ENCODE assay signal across 10 cellular contexts in genomic region chr3:42092006-42092405, GRCh38. TPM values are rescaled to one million over a fixed set of nuclear protein-coding genes. Genes with fewer than 3 reads are reported as not detected.
DNase-seq lines count a peak whose midpoint lies in the region; ATAC-seq, FAIRE-seq and TF ChIP-seq lines count a peak whose summit lies in the region.
"Had no signal": no experiment of that assay in that cellular context is flagged by ENCODE, and none has a peak within 500 bp of the region (broad histone marks: within the 10 kb centered on the region; RNA-seq: fewer than 3 reads in every experiment).

No MANE protein-coding gene starts in this region.

- TF ChIP-seq CTCF in GM12878 (IDR thresholded peaks at IDR 0.05 in 2 of 3, conservative IDR thresholded peaks at IDR 0.05 in 1 of 3; ENCODE audit: control insufficient read depth in 2 of 3, extremely low read depth in 1 of 3, insufficient read depth in 1 of 3, low read depth in 3 of 3, low read length in 3 of 3) (no peak), tibial nerve (IDR thresholded peaks at IDR 0.05) (no peak)

- SMC1A ChIA-PET in GM12878 (lab: Charles Lee; ENCODE audit: uncharacterized antibody, unreplicated experiment), result interaction anchor here (0.9 to 2.0 kb wide), 5 partner anchors 9 to 69 kb away, joined by 3 to 14 read pairs (median 4); no protein-coding TSS in a partner anchor

- peak in 1 of 2 donors; percentile 84 for ATAC-seq in activated naive CD4-positive, alpha-beta T cell treated with anti-CD3 and anti-CD28 coated beads, Interleukin-2, amount 50 U/mL, for 72 hours
- ATAC-seq in GM12878, result peak; percentile 75
- ATAC-seq in HG03378 (IDR thresholded peaks at IDR 0.05; ENCODE audit: unreplicated experiment), result no peak

- in situ Hi-C loops in GM12878 (cut with MboI), result no loop called here

- H3K4me3 ChIP-seq in GM12878 (peak overlapping the region; percentile 23; the same call in 1 of the 2 replicates), muscle layer of duodenum (ENCODE audit: low read depth in 1 of 2, low read length in 2 of 2) (peak overlapping the region; percentile 35 to 48), tibial nerve (peak overlapping the region; percentile 24 to 46 (median 32))

- DNase-seq in activated naive CD4-positive, alpha-beta T cell treated with anti-CD3 and anti-CD28 coated beads, Interleukin-2, amount 50 U/mL, for 72 hours (ENCODE audit: low spot score in 2 of 2), result no peak
- DNase-seq in activated naive CD4-positive, alpha-beta T cell treated with anti-CD3 and anti-CD28 coated beads, Interleukin-2, amount 10 ng/mL, durations not matched to agents 7 days and 5 days, result no peak
- DNase-seq in GM12878 (ENCODE audit: low read depth, low spot score) (no peak), tibial nerve (ENCODE audit: low spot score in 2 of 2) (no peak), frontal cortex (ENCODE audit: low spot score in 2 of 2) (no peak), cerebellar cortex (ENCODE audit: low spot score) (no peak)
- DNase-seq: Peyer's patch had no signal

- POLR2A ChIA-PET in GM12878 (lab: Charles Lee), result no interaction called here

- H3K27ac ChIP-seq in GM12878 (ENCODE audit: control insufficient read depth, insufficient read depth) (peak overlapping the region; percentile 63), muscle layer of duodenum (ENCODE audit: low read length) (peak overlapping the region; percentile 60), tibial nerve (peak overlapping the region in 3 of 4 donors; percentile 22 to 88 (median 87))

- H3K27me3 Mint-ChIP-seq in activated naive CD4-positive, alpha-beta T cell treated with anti-CD3 and anti-CD28 coated beads, Interleukin-2, amount 10 ng/mL, durations not matched to agents 7 days and 5 days, result no peaks in the 10 kb centered on the region

- no peak for TF ChIP-seq POLR2A in GM12878 (IDR thresholded peaks at IDR 0.05; ENCODE audit: low read depth, low read length)
- TF ChIP-seq POLR2A in tibial nerve (IDR thresholded peaks at IDR 0.05), result no peak

- intact Hi-C loops in GM12878 (cut with micrococcal nuclease; ENCODE audit: unreplicated experiment), result loop anchor here (2.0 to 10.0 kb wide), 2 partner anchors 25 to 877 kb away; no protein-coding TSS in a partner anchor

- peak overlapping the region; percentile 74 to 88 for H3K27ac Mint-ChIP-seq in activated naive CD4-positive, alpha-beta T cell treated with anti-CD3 and anti-CD28 coated beads, Interleukin-2, amount 50 U/mL, for 72 hours
- no peak overlapping the region for H3K27ac Mint-ChIP-seq in activated naive CD4-positive, alpha-beta T cell treated with anti-CD3 and anti-CD28 coated beads, Interleukin-2, amount 10 ng/mL, durations not matched to agents 7 days and 5 days

- no TSS peak for BruUV-seq in GM12878 (replicated peaks; lab: Mats Ljungman, UMichigan)

- CTCF ChIA-PET in activated naive CD4-positive, alpha-beta T cell treated with anti-CD3 and anti-CD28 coated beads, Interleukin-2, amount 10 ng/mL, durations not matched to agents 7 days and 5 days (lab: Charles Lee), result interaction anchor here (1.2 kb wide), 1 partner anchor 78 kb away, joined by 3 read pairs; no protein-coding TSS in a partner anchor
- CTCF ChIA-PET in GM12878 (lab: Yijun Ruan, JAX), result interaction anchor here (0.8 to 1.2 kb wide), 4 partner anchors 9 to 100 kb away, joined by 3 read pairs; no protein-coding TSS in a partner anchor

- peaks cover 16 to 38% of the 10 kb centered on the region in 2 experiments for H3K36me3 ChIP-seq in GM12878 (ENCODE audit: control insufficient read depth in 2 of 2, insufficient read depth in 2 of 2, low read length in 1 of 2)
- peaks cover 13 to 22% of the 10 kb centered on the region in 2 donors for H3K36me3 ChIP-seq in muscle layer of duodenum (ENCODE audit: control insufficient read depth in 1 of 2, insufficient read depth in 2 of 2, low read length in 2 of 2)
- peaks cover 0 to 17% (median 0%) of the 10 kb centered on the region in 3 donors for H3K36me3 ChIP-seq in tibial nerve

- FAIRE-seq in GM12878 (lab: Jason Lieb, UNC) (peak; percentile 74), frontal cortex (lab: Jason Lieb, UNC) (no peak)
- FAIRE-seq: endometrium had no signal

- peak overlapping the region; percentile 21 for H3K4me2 ChIP-seq in GM12878 (ENCODE audit: control insufficient read depth, insufficient read depth)

- H3K27me3 ChIP-seq in GM12878 (replicated peaks in 1 of 2; ENCODE audit: control insufficient read depth in 2 of 2, insufficient read depth in 2 of 2, low read length in 1 of 2), result no peaks in the 10 kb centered on the region
- no peaks in the 10 kb centered on the region for H3K27me3 ChIP-seq in muscle layer of duodenum (ENCODE audit: low read depth, low read length)
- H3K27me3 ChIP-seq in tibial nerve, result no peaks in the 10 kb centered on the region
- H3K27me3 ChIP-seq: Peyer's patch had no signal

- H3K4me1 ChIP-seq in GM12878 (ENCODE audit: control insufficient read depth, insufficient read depth, low read length) (peaks cover 76% of the 10 kb centered on the region), muscle layer of duodenum (ENCODE audit: control insufficient read depth in 1 of 2, insufficient read depth in 2 of 2, low read length in 2 of 2) (peaks cover 0 to 25% of the 10 kb centered on the region in 2 donors), tibial nerve (peaks cover 0 to 48% (median 5%) of the 10 kb centered on the region in 4 donors)

- no peak for TF ChIP-seq RAD21 in GM12878 (IDR thresholded peaks at IDR 0.05; ENCODE audit: insufficient read depth, low read depth, low read length)

- H2AFZ ChIP-seq in GM12878 (ENCODE audit: control insufficient read depth, low read depth, low read length), result no peak overlapping the region

- H3K9me3 Mint-ChIP-seq in activated naive CD4-positive, alpha-beta T cell treated with anti-CD3 and anti-CD28 coated beads, Interleukin-2, amount 50 U/mL, for 72 hours, result peaks cover 0 to 8% of the 10 kb centered on the region in 2 donors
- no peaks in the 10 kb centered on the region for H3K9me3 Mint-ChIP-seq in activated naive CD4-positive, alpha-beta T cell treated with anti-CD3 and anti-CD28 coated beads, Interleukin-2, amount 10 ng/mL, durations not matched to agents 7 days and 5 days

- TF ChIP-seq EP300 in GM12878 (IDR thresholded peaks at IDR 0.05; ENCODE audit: borderline replicate concordance in 1 of 2, control insufficient read depth in 1 of 2, low read depth in 2 of 2, low read length in 2 of 2) (no peak), tibial nerve (IDR thresholded peaks at IDR 0.05) (no peak)

- H3K9me3 ChIP-seq in GM12878 (replicated peaks; ENCODE audit: control insufficient read depth, insufficient read depth, low read length) (peaks cover 18% of the 10 kb centered on the region), muscle layer of duodenum (ENCODE audit: control insufficient read depth in 1 of 2, low read length in 2 of 2) (no peaks in the 10 kb centered on the region), tibial nerve (no peaks in the 10 kb centered on the region)
- H3K9me3 ChIP-seq: Peyer's patch had no signal

- RAD21 ChIA-PET in GM12878 (lab: Charles Lee; ENCODE audit: unreplicated experiment), result interaction anchor here (0.9 to 1.3 kb wide), 2 partner anchors 47 to 77 kb away, joined by 3 to 4 read pairs; no protein-coding TSS in a partner anchor

- WGBS in GM12878 (ENCODE audit: insufficient coverage, insufficient replicate concordance, low lambda C conversion rate, missing lambda C conversion rate), result 34% methylated on average over 3 of the region's 3 CpGs
- 69 to 70% methylated on average over 3 of the region's 3 CpGs for WGBS in tibial nerve, 2 donors

- H4K20me1 ChIP-seq in GM12878 (ENCODE audit: control insufficient read depth, insufficient read depth), result no peaks in the 10 kb centered on the region

- H3K9ac ChIP-seq in GM12878 (ENCODE audit: control insufficient read depth, insufficient read depth, low read length), result peak overlapping the region; percentile 24; the same call in 1 of the 2 replicates

- no peak overlapping the region for H3K4me3 Mint-ChIP-seq in activated naive CD4-positive, alpha-beta T cell treated with anti-CD3 and anti-CD28 coated beads, Interleukin-2, amount 10 ng/mL, durations not matched to agents 7 days and 5 days

- peaks cover 32% of the 10 kb centered on the region for H3K4me1 Mint-ChIP-seq in activated naive CD4-positive, alpha-beta T cell treated with anti-CD3 and anti-CD28 coated beads, Interleukin-2, amount 10 ng/mL, durations not matched to agents 7 days and 5 days

- H3K36me3 Mint-ChIP-seq in activated naive CD4-positive, alpha-beta T cell treated with anti-CD3 and anti-CD28 coated beads, Interleukin-2, amount 50 U/mL, for 72 hours, result peaks cover 6 to 42% of the 10 kb centered on the region in 2 donors
- H3K36me3 Mint-ChIP-seq in activated naive CD4-positive, alpha-beta T cell treated with anti-CD3 and anti-CD28 coated beads, Interleukin-2, amount 10 ng/mL, durations not matched to agents 7 days and 5 days, result peaks cover 30% of the 10 kb centered on the region

- H3K79me2 ChIP-seq in GM12878 (ENCODE audit: control insufficient read depth, insufficient read depth, low read length), result peaks cover 26% of the 10 kb centered on the region

RNA-seq across cellular contexts. Expression of gene TRAK1, which starts 0.8 kb away (rescaled TPM):
- 10 to 100 TPM; 19.1 to 33.1 TPM for total RNA-seq in activated naive CD4-positive, alpha-beta T cell treated with anti-CD3 and anti-CD28 coated beads, Interleukin-2, amount 50 U/mL, for 72 hours
- total RNA-seq in GM12878 (2013; cell fraction: nucleolus; rRNA removed), result 76.4 and 80.8 TPM in 2 replicates
- total RNA-seq in GM12878 (2014; rRNA removed) (29.4 and 32.0 TPM in 2 replicates), GM12878 (2014; rRNA removed; fragmentation: Illumina TruSeq; extraction: Trizol) (20.6 and 22.2 TPM in 2 replicates), GM12878 (2021) (43.1 and 46.2 TPM in 2 replicates), tibial nerve (10 to 100 TPM; 28.6 to 68.1 (median 35.5) TPM), frontal cortex (28.1 TPM)
- polyA plus RNA-seq in GM12878 (2011; ENCODE audit: low read depth), result 15.1 TPM
- polyA plus RNA-seq in GM12878 (2011; rRNA removed) (18.7 and 25.2 TPM in 2 replicates), GM12878 (2014; fragmentation: Illumina TruSeq; extraction: Trizol) (23.9 and 28.3 TPM in 2 replicates), GM12878 (2014; fragmentation: Nextera tagmentation; extraction: Ambion mirVana) (1 to 10 TPM; 6.6 to 6.7 TPM), GM12878 (2014; rRNA removed) (32.1 and 32.3 TPM in 2 replicates), GM12878 (2016; fragmentation: Nextera tagmentation; extraction: Ambion mirVana) (1 to 10 TPM; 7.2 to 9.8 TPM)
- 22.7 and 26.2 TPM in 2 replicates for polyA plus RNA-seq in GM12878 (2011; cell fraction: cytosol; rRNA removed)
- polyA plus RNA-seq in GM12878 (2011; cell fraction: nucleus; rRNA removed), result 49.2 and 51.0 TPM in 2 replicates
- polyA plus RNA-seq in GM12878 (2012), result 23.0 and 27.8 TPM in 2 replicates
- polyA minus RNA-seq in GM12878 (2011; rRNA and poly(A)+ RNA removed), result 44.9 and 47.8 TPM in 2 replicates
- 14.8 and 17.8 TPM in 2 replicates for polyA minus RNA-seq in GM12878 (2011; cell fraction: cytosol; rRNA and poly(A)+ RNA removed)
- 40.6 and 63.4 TPM in 2 replicates for polyA minus RNA-seq in GM12878 (2011; cell fraction: nucleus; rRNA and poly(A)+ RNA removed)
